6 cellular contexts compared by ENCODE assay signal in the genomic region with DNA sequence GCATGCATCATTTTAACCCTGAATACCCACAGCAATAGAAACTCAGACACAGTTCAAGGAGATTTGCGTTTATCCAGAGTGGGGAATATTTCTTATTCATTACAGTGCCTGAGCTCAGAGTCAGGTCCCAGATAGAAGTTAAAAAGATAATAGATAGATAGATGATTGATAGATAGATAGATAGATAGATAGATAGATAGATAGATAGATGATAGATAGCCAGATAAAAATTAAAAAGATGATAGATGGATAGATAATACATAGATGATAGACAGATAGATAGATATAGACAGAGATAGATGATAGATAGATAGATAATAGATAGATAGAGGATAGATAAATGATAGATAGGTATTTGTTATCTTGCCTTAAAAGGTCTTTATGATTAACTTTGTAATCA.
"Had no signal": no experiment of that assay in that cellular context is flagged by ENCODE, and none has a peak within 500 bp of the region (broad histone marks: within the 10 kb centered on the region; RNA-seq: fewer than 3 reads in every experiment).

No MANE protein-coding gene starts in this region.

- ATAC-seq: GM12878 had no signal

- DNase-seq: GDM1 had no signal

- H3K4me3 ChIP-seq: GM12878 had no signal

- FAIRE-seq: G401.6, GM12878, GM12892, GM18507, GM19239 had no signal
